ENCODE assay signal across 8 cellular contexts in the genomic region with DNA sequence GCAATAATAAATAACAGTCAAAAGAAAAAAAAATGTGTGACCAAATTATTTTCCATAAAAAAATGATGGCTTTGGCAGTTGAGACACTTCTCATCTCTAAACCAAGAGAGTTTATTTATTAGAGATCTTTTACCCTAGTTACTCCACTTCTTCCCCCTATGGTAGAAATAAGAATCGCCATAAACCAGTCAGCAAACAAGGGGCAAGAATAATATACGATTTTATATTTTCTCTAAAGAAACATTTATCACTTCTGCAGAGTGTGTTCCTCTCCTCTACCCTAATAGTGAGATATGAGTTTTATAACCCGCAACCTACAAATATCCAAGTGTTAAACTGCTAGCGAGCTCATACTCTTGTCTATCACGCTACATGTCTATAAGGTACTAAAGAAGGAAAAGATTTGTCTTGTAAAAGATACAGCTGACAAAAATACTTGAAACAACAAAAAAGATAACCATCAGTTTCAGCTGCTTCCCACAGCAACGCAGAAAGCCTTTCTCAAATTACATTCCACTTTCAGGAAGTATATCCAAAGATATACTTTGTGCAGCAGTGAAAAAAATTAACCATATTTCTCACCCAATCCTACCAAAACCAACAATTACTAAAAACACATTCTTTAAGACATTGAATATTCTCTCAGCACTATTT. TPM values are rescaled to one million over a fixed set of nuclear protein-coding genes. Genes with fewer than 3 reads are reported as not detected.
DNase-seq lines count a peak whose midpoint lies in the region; ATAC-seq and TF ChIP-seq lines count a peak whose summit lies in the region.

No MANE protein-coding gene starts in this region.

- CTCF ChIA-PET in Caco-2 (lab: Charles Lee), result no interaction called here

- H3K9me3 Mint-ChIP-seq in Caco-2 (ENCODE audit: unreplicated experiment) (no peaks in the 10 kb centered on the region), chondrocyte (ENCODE audit: low read depth) (no peaks in the 10 kb centered on the region)

- no peak for TF ChIP-seq CTCF in Caco-2 (IDR thresholded peaks at IDR 0.05; ENCODE audit: insufficient read depth in 1 of 2, low read depth in 1 of 2, low read length in 1 of 2, severe bottlenecking in 1 of 2, unreplicated experiment in 1 of 2)
- peak; percentile 40 for TF ChIP-seq CTCF in chondrocyte (IDR thresholded peaks at IDR 0.05)

- H3K4me1 Mint-ChIP-seq in Caco-2 (ENCODE audit: low read depth, unreplicated experiment) (peaks cover 13% of the 10 kb centered on the region), chondrocyte (ENCODE audit: low read depth) (peaks cover 21% of the 10 kb centered on the region)

- H3K27me3 Mint-ChIP-seq in Caco-2 (ENCODE audit: insufficient read depth, unreplicated experiment) (no peaks in the 10 kb centered on the region), chondrocyte (ENCODE audit: low read depth) (no peaks in the 10 kb centered on the region)

- H2AFZ ChIP-seq in neuron (ENCODE audit: low read depth, low read length), result no peak overlapping the region

- DNase-seq in Caco-2, result no peak
- no peak for DNase-seq in MG63
- no peak for DNase-seq in chondrocyte (ENCODE audit: low spot score)
- no peak for DNase-seq in caudate nucleus (lab: John Stamatoyannopoulos, UW)

- H3K4me3 ChIP-seq in Caco-2 (ENCODE audit: low read depth, low read length), result peak overlapping the region; percentile 89
- H3K4me3 ChIP-seq in MG63, result peak overlapping the region; percentile 84
- H3K4me3 ChIP-seq in neuron (ENCODE audit: low read length), result peak overlapping the region; percentile 98

- BruUV-seq in Caco-2 (replicated peaks; lab: Mats Ljungman, UMichigan), result no TSS peak

- no peak overlapping the region for H3K27ac ChIP-seq in caudate nucleus (ENCODE audit: low read depth, low read length)

- peaks cover 9% of the 10 kb centered on the region for H3K4me1 ChIP-seq in Caco-2
- peaks cover 12% of the 10 kb centered on the region for H3K4me1 ChIP-seq in neuron (ENCODE audit: insufficient read depth, low read length)

- ATAC-seq in GM18505 (IDR thresholded peaks at IDR 0.05; ENCODE audit: unreplicated experiment), result no peak
- no peak for ATAC-seq in HG03442 (IDR thresholded peaks at IDR 0.05; ENCODE audit: unreplicated experiment)
- ATAC-seq in GM19455 (IDR thresholded peaks at IDR 0.05; ENCODE audit: unreplicated experiment), result no peak

- H3K4me3 Mint-ChIP-seq in Caco-2 (ENCODE audit: unreplicated experiment), result peak overlapping the region; percentile 95
- H3K4me3 Mint-ChIP-seq in chondrocyte (ENCODE audit: unreplicated experiment), result peak overlapping the region; percentile 95

- H3K36me3 ChIP-seq in Caco-2 (ENCODE audit: control insufficient read depth, insufficient read depth, low read length) (no peaks in the 10 kb centered on the region), MG63 (peaks cover 27% of the 10 kb centered on the region), neuron (ENCODE audit: insufficient read depth, low read length) (peaks cover 21% of the 10 kb centered on the region)

- intact Hi-C loops in Caco-2 (cut with micrococcal nuclease; ENCODE audit: unreplicated experiment), result loop anchor here (10.0 kb wide), 2 partner anchors 127 to 227 kb away; no protein-coding TSS in a partner anchor

- no peak for TF ChIP-seq POLR2A in GM18505 (IDR thresholded peaks at IDR 0.05; ENCODE audit: borderline replicate concordance, extremely low read depth, insufficient read depth, insufficient read length)

- H3K9me3 ChIP-seq in Caco-2, result no peaks in the 10 kb centered on the region
- no peaks in the 10 kb centered on the region for H3K9me3 ChIP-seq in MG63
- H3K9me3 ChIP-seq in neuron (ENCODE audit: low read length), result no peaks in the 10 kb centered on the region

- H3K27ac Mint-ChIP-seq in Caco-2 (ENCODE audit: unreplicated experiment) (no peak overlapping the region), chondrocyte (ENCODE audit: unreplicated experiment) (peak overlapping the region; percentile 95)

- H3K27me3 ChIP-seq in Caco-2 (replicated peaks; ENCODE audit: control insufficient read depth, insufficient read depth, low read length) (no peaks in the 10 kb centered on the region), MG63 (no peaks in the 10 kb centered on the region), neuron (ENCODE audit: insufficient read depth, low read length) (no peaks in the 10 kb centered on the region)

- H3K36me3 Mint-ChIP-seq in Caco-2 (ENCODE audit: insufficient read depth, unreplicated experiment) (peaks cover 24% of the 10 kb centered on the region), chondrocyte (ENCODE audit: low read depth) (peaks cover 9% of the 10 kb centered on the region)

- POLR2A ChIA-PET in Caco-2 (lab: Charles Lee), result no interaction called here

RNA-seq across cellular contexts. Expression of a gene that starts 2.2 kb away (rescaled TPM):
- total RNA-seq in Caco-2 (2022), result 20.0 and 21.8 TPM in 2 replicates
- total RNA-seq in MG63 (2014; rRNA removed; shearing (Covaris generic); ENCODE audit: low replicate concordance), result 8.8 and 10.0 TPM in 2 replicates
- 28.5 to 32.4 TPM (median 32.3 TPM) in 3 replicates for total RNA-seq in chondrocyte

RNA-seq across cellular contexts. Expression of a gene that starts 58.2 kb away (rescaled TPM):
- total RNA-seq in Caco-2 (2022) (93.3 and 93.5 TPM in 2 replicates), chondrocyte (106 to 111 TPM (median 109 TPM) in 3 replicates)
- 52.5 and 69.4 TPM in 2 replicates for total RNA-seq in MG63 (2014; rRNA removed; shearing (Covaris generic); ENCODE audit: low replicate concordance)
